14 cellular contexts compared by ENCODE assay signal in the genomic region with DNA sequence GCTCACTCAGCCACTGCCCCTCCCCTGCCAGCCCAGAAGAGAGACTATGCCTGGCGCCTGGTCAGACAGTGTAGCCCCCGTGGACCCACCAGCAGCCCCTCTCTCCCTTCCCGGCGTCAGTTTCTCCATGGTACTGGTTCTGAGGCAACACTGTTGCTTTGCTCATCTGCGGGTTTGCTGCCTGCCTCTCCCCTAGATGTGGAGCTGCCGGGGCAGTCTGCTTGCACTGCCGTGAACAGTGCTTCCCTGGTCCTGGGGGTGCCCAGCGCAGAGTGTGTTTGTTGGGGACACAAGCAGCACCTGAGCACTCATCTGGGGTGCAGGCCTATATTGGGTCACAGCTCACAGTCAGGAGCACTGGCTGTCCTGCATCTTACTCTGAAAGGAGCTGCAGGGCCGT.
"Had no signal": no experiment of that assay in that cellular context is flagged by ENCODE, and none has a peak within 500 bp of the region (broad histone marks: within the 10 kb centered on the region; RNA-seq: fewer than 3 reads in every experiment).

No MANE protein-coding gene starts in this region.

- H3K36me3 ChIP-seq: ascending aorta, brain microvascular endothelial cell, right lobe of liver, thyroid gland had no signal

- DNase-seq: activated CD4-positive, alpha-beta T cell treated with anti-CD3 and anti-CD28 coated beads for 48 hours; activated CD8-positive, alpha-beta memory T cell treated with anti-CD3 and anti-CD28 coated beads, Interleukin-2, amount 10 ng/mL, durations not matched to agents 7 days and 5 days; activated CD8-positive, alpha-beta T cell treated with anti-CD3 and anti-CD28 coated beads for 36 hours; activated T-cell treated with anti-CD3 and anti-CD28 coated beads for 4 hours; brain microvascular endothelial cell; central memory CD4-positive, alpha-beta T cell; left ventricle myocardium superior; stimulated activated CD4-positive, alpha-beta T cell treated with anti-CD3 and anti-CD28 coated beads, Interleukin-4, amount 100 ng/mL, for 4 hours; thyroid gland had no signal

- H3K27me3 ChIP-seq: ascending aorta, brain microvascular endothelial cell, right lobe of liver, thyroid gland had no signal

- ATAC-seq: activated CD8-positive, alpha-beta memory T cell treated with anti-CD3 and anti-CD28 coated beads, Interleukin-2, amount 10 ng/mL, durations not matched to agents 7 days and 5 days; activated CD8-positive, alpha-beta T cell treated with anti-CD3 and anti-CD28 coated beads for 36 hours; activated naive CD4-positive, alpha-beta T cell treated with anti-CD3 and anti-CD28 coated beads, Interleukin-2, amount 50 U/mL, for 72 hours; left ventricle myocardium superior; right lobe of liver; SK-N-SH treated with all-trans-retinoic acid at 6 μM for 48 hours had no signal

- H3K4me3 ChIP-seq: ascending aorta, right lobe of liver, thyroid gland had no signal

- H3K27ac ChIP-seq: ascending aorta, brain microvascular endothelial cell, parathyroid adenoma, right lobe of liver, thyroid gland had no signal

- H3K9me3 ChIP-seq: right lobe of liver, thyroid gland had no signal

- H3K4me1 ChIP-seq: ascending aorta, parathyroid adenoma, right lobe of liver had no signal
